In the genomic region with DNA sequence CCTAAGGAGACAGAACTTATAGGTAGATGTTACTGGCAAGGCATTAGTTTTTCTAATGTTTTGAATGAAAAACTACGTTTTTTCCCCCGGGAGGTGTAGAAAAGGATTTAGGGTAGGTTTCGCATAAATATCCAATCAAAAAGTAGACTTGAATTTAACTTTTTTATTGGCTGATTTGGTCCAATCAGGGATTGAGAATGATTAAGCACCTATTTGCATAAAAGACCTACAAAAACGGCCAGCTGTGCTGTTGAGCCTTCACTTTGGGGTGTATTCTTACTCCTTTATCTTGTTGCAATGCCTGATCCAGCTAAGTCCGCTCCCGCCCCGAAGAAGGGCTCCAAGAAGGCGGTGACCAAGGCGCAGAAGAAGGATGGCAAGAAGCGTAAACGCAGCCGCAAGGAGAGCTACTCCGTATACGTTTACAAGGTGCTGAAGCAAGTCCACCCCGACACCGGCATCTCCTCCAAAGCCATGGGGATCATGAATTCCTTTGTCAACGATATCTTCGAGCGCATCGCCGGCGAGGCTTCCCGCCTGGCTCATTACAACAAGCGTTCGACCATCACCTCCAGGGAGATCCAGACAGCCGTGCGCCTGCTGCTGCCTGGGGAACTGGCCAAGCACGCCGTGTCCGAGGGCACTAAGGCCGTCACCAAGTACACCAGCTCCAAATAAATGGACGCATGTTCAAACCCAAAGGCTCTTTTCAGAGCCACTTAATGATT, we compare ENCODE assay signal across 8 cellular contexts.
DNase-seq lines count a peak whose midpoint lies in the region; ATAC-seq lines count a peak whose summit lies in the region.

No MANE protein-coding gene starts in this region.

- peak overlapping the region; percentile 44 for H2BK5ac ChIP-seq in trophoblast cell (ENCODE audit: low read depth, low read length, poor library complexity)

- no peaks in the 10 kb centered on the region for H3K27me3 Mint-ChIP-seq in activated naive CD8-positive, alpha-beta T cell

- peak overlapping the region; percentile 23 for H2AK5ac ChIP-seq in trophoblast cell (ENCODE audit: low read length)

- peak overlapping the region; percentile 94 for H3K4me3 Mint-ChIP-seq in activated naive CD8-positive, alpha-beta T cell

- no peak overlapping the region for H4K12ac ChIP-seq in trophoblast cell (ENCODE audit: low read depth, low read length)

- ATAC-seq in GM21390 (IDR thresholded peaks at IDR 0.05; ENCODE audit: unreplicated experiment) (peak; percentile 52), Right ventricle myocardium inferior (no peak)

- peaks cover under 1% of the 10 kb centered on the region for H3K9me3 ChIP-seq in trophoblast cell (ENCODE audit: insufficient read depth, low read depth, low read length)

- intact Hi-C loops in Right ventricle myocardium inferior (cut with DNase I) = no loop called here

- no peak overlapping the region for H3K4ac ChIP-seq in trophoblast cell (ENCODE audit: low read depth, low read length)

- H3K23ac ChIP-seq in trophoblast cell (ENCODE audit: low read length) = no peak overlapping the region

- no peaks in the 10 kb centered on the region for H3K36me3 Mint-ChIP-seq in activated naive CD8-positive, alpha-beta T cell

- no CpG with 5 or more reads among the region's 32 CpGs for WGBS in trophoblast cell (ENCODE audit: extremely low coverage, insufficient coverage, insufficient read length)

- DNase-seq in COLO668 (lab: John Stamatoyannopoulos, UW; ENCODE audit: unreplicated experiment) = peak; percentile 49
- DNase-seq in Jurkat, Clone E6-1 (ENCODE audit: low read depth, low spot score) = peak; percentile 88
- peak; percentile 91 for DNase-seq in SIG-M5 (lab: John Stamatoyannopoulos, UW)
- DNase-seq in Right ventricle myocardium inferior (ENCODE audit: missing footprints) = peak; percentile 76
- peak; percentile 28 to 69 for DNase-seq in trophoblast cell
- DNase-seq in DMS 273 (lab: John Stamatoyannopoulos, UW; ENCODE audit: unreplicated experiment) = no peak

- peak overlapping the region; percentile 69 for H3K27ac ChIP-seq in trophoblast cell (ENCODE audit: low read depth, low read length)

- H4K8ac ChIP-seq in trophoblast cell (ENCODE audit: low read depth, low read length) = peak overlapping the region; percentile 71

- no peaks in the 10 kb centered on the region for H3K9me3 Mint-ChIP-seq in activated naive CD8-positive, alpha-beta T cell (ENCODE audit: low read depth)

- H2BK12ac ChIP-seq in trophoblast cell (ENCODE audit: low read length) = no peak overlapping the region

- H3K4me2 ChIP-seq in trophoblast cell (ENCODE audit: low read length) = peak overlapping the region; percentile 84

- H3K79me1 ChIP-seq in trophoblast cell (ENCODE audit: low read length) = peaks cover 12% of the 10 kb centered on the region

- H3K4me3 ChIP-seq in Jurkat, Clone E6-1 (ENCODE audit: low read length) = peak overlapping the region; percentile 50
- H3K4me3 ChIP-seq in trophoblast cell (ENCODE audit: low read depth, low read length) = peak overlapping the region; percentile 84

- H3K4me1 Mint-ChIP-seq in activated naive CD8-positive, alpha-beta T cell (ENCODE audit: low read depth) = peaks cover 33% of the 10 kb centered on the region

- H2AFZ ChIP-seq in trophoblast cell (ENCODE audit: insufficient read depth, low read length, poor library complexity) = no peak overlapping the region

- H3K27ac Mint-ChIP-seq in activated naive CD8-positive, alpha-beta T cell = peak overlapping the region; percentile 93

- H3K4me1 ChIP-seq in trophoblast cell (ENCODE audit: control insufficient read depth in 1 of 2, insufficient read depth in 2 of 2, low read length in 2 of 2) = no peaks in the 10 kb centered on the region

- peaks cover 7% of the 10 kb centered on the region for H3K79me2 ChIP-seq in trophoblast cell (ENCODE audit: control insufficient read depth, insufficient read depth, low read length, poor library complexity)

- H3K14ac ChIP-seq in trophoblast cell (ENCODE audit: low read length) = peak overlapping the region; percentile 24

- no peak overlapping the region for H2BK120ac ChIP-seq in trophoblast cell (ENCODE audit: insufficient read depth, low read length, poor library complexity)

- peak overlapping the region; percentile 57 for H3K18ac ChIP-seq in trophoblast cell (ENCODE audit: low read length)

- H3K9ac ChIP-seq in trophoblast cell (ENCODE audit: low read length) = peak overlapping the region; percentile 71

- H3K36me3 ChIP-seq in trophoblast cell (ENCODE audit: control insufficient read depth in 1 of 2, insufficient read depth in 2 of 2, low read length in 2 of 2) = no peaks in the 10 kb centered on the region

- no peak overlapping the region for H4K91ac ChIP-seq in trophoblast cell (ENCODE audit: low read depth, low read length)

- no peaks in the 10 kb centered on the region for H3K27me3 ChIP-seq in trophoblast cell (ENCODE audit: insufficient read depth, low read length)
